12 cellular contexts compared by ENCODE assay signal in the genomic region with DNA sequence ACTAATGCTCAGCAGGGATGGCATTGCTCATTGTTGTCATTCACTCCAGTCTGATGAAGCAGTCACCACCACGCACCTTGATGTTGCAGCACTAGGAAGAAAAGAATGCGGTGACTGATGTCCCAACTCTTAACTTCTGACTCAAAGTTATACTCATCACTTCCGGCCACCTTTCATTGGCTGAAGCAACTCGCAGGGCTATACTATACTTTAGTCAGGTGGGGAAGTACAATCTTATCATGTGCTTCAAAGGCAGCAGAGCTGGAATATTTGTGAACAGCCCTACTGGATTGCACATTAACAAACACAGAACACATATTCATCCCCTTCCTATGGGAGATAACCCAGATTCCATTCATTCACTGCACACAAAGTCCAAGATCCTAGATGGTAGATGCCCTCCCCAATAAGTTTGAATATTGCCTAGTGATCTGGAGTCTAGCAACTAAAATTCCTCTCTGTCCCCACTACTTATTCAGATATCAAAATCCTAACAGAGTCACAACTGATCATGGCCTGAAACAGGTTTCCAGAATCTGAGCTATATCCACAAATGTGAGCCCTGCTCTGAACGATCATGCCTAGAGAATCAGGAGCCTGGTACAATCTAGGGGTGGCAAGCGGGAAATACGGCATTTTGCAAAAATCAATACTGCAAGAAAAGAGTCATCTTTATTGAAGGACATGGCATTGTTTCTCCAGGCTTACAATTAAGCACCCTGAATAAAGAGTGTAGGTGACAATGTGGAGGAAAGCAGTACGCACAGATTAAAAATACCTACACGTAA. TPM values are rescaled to one million over a fixed set of nuclear protein-coding genes. Genes with fewer than 3 reads are reported as not detected.
DNase-seq lines count a peak whose midpoint lies in the region; ATAC-seq, FAIRE-seq and TF ChIP-seq lines count a peak whose summit lies in the region.
"Had no signal": no experiment of that assay in that cellular context is flagged by ENCODE, and none has a peak within 500 bp of the region (broad histone marks: within the 10 kb centered on the region; RNA-seq: fewer than 3 reads in every experiment).

No MANE protein-coding gene starts in this region.

- peak overlapping the region; percentile 69 for H3K27ac Mint-ChIP-seq in astrocyte (ENCODE audit: unreplicated experiment)
- peak overlapping the region; percentile 13 to 53 (median 37) for H3K27ac Mint-ChIP-seq in nephron

- peaks cover under 1% of the 10 kb centered on the region for H4K20me1 ChIP-seq in astrocyte (ENCODE audit: insufficient read depth, low read length)

- H3K9ac ChIP-seq in astrocyte (ENCODE audit: low read length), result no peak overlapping the region
- H3K9ac ChIP-seq: KMS-11 had no signal

- peak overlapping the region; percentile 61 for H3K27ac ChIP-seq in astrocyte (ENCODE audit: low read depth, low read length)
- H3K27ac ChIP-seq: KMS-11, right atrium auricular region had no signal

- intact Hi-C loops in Right ventricle myocardium inferior (cut with DNase I), result no loop called here

- no peaks in the 10 kb centered on the region for H3K27me3 Mint-ChIP-seq in astrocyte (ENCODE audit: low read depth, unreplicated experiment)
- H3K27me3 Mint-ChIP-seq in nephron (ENCODE audit: low read depth), result no peaks in the 10 kb centered on the region

- H3K36me3 Mint-ChIP-seq in astrocyte (ENCODE audit: low read depth, unreplicated experiment) (no peaks in the 10 kb centered on the region), nephron (ENCODE audit: low read depth) (no peaks in the 10 kb centered on the region)

- H2AFZ ChIP-seq in astrocyte (ENCODE audit: low read depth, low read length), result no peak overlapping the region

- no peaks in the 10 kb centered on the region for H3K9me3 ChIP-seq in astrocyte (ENCODE audit: insufficient read depth, low read depth, low read length)
- H3K9me3 ChIP-seq: right atrium auricular region had no signal

- no peak overlapping the region for H3K4me3 ChIP-seq in GM06990 (replicated peaks; ENCODE audit: low read depth, low read length)
- no peak overlapping the region for H3K4me3 ChIP-seq in astrocyte (ENCODE audit: insufficient read depth, low read depth, low read length)
- H3K4me3 ChIP-seq: right atrium auricular region had no signal

- H3K9me3 Mint-ChIP-seq in astrocyte (ENCODE audit: unreplicated experiment), result no peaks in the 10 kb centered on the region
- no peaks in the 10 kb centered on the region for H3K9me3 Mint-ChIP-seq in nephron

- TF ChIP-seq CTCF in GM06990 (IDR thresholded peaks at IDR 0.05; ENCODE audit: insufficient read depth, low read length, poor library complexity, severe bottlenecking), result no peak
- TF ChIP-seq CTCF in astrocyte (IDR thresholded peaks at IDR 0.05; ENCODE audit: insufficient read depth, low read depth, low read length), result no peak
- no peak for TF ChIP-seq CTCF in nephron (IDR thresholded peaks at IDR 0.05; ENCODE audit: unreplicated experiment in 3 of 3)

- H3K27me3 ChIP-seq in GM06990 (replicated peaks; ENCODE audit: control insufficient read depth, insufficient read depth, low read length) (no peaks in the 10 kb centered on the region), astrocyte (ENCODE audit: insufficient read depth, low read length) (no peaks in the 10 kb centered on the region)
- H3K27me3 ChIP-seq: right atrium auricular region had no signal

- H3K4me1 ChIP-seq in astrocyte (ENCODE audit: insufficient read depth, low read length), result peaks cover 31% of the 10 kb centered on the region

- no peak for ATAC-seq in Right ventricle myocardium inferior

- peaks cover 14% of the 10 kb centered on the region for H3K79me2 ChIP-seq in astrocyte (ENCODE audit: insufficient read depth, low read length)

- H3K4me1 Mint-ChIP-seq in astrocyte (ENCODE audit: low read depth, unreplicated experiment) (peaks cover 34% of the 10 kb centered on the region), nephron (peaks cover 61% of the 10 kb centered on the region)

- DNase-seq in GM06990 (ENCODE audit: extremely low read depth, insufficient read length) (peak; percentile 13), HTR-8/SVneo (ENCODE audit: insufficient read length, low spot score) (peak; percentile 37), astrocyte (ENCODE audit: low read depth) (peak; percentile 80), Right ventricle myocardium inferior (ENCODE audit: missing footprints) (no peak), NCI-H128 (lab: John Stamatoyannopoulos, UW; ENCODE audit: unreplicated experiment) (no peak), ureter (ENCODE audit: low spot score) (no peak)
- DNase-seq: DMS 273 treated with DMSO at 0.1 percent for 48 hours; effector CD4-positive, alpha-beta T cell; hypothalamus had no signal

- H3K36me3 ChIP-seq in GM06990 (ENCODE audit: control insufficient read depth, insufficient read depth, low read length) (no peaks in the 10 kb centered on the region), astrocyte (ENCODE audit: insufficient read depth, low read length) (no peaks in the 10 kb centered on the region)
- H3K36me3 ChIP-seq: right atrium auricular region had no signal

- peak overlapping the region; percentile 50 for H3K4me2 ChIP-seq in astrocyte (ENCODE audit: low read length)
- H3K4me2 ChIP-seq: KMS-11 had no signal

- FAIRE-seq in HTR-8/SVneo (lab: Jason Lieb, UNC) (peak; percentile 76), astrocyte (lab: Jason Lieb, UNC) (peak; percentile 73)

- H3K4me3 Mint-ChIP-seq in astrocyte (ENCODE audit: unreplicated experiment) (peak overlapping the region; percentile 27), nephron (peak overlapping the region in 1 of 3 experiments; percentile 15)

RNA-seq across cellular contexts. Expression of a gene that starts 3.4 kb away (rescaled TPM):
- total RNA-seq in astrocyte (192 and 221 TPM in 2 replicates), Right ventricle myocardium inferior (89.5 TPM), ureter (114 TPM)

Comparison
In these comparisons a context has a peak if more than half of its experiments do, and no peak if none do; other contexts are left out.
1. DNase-seq: peak in GM06990 (single experiment), HTR-8/SVneo (single experiment) and astrocyte (single experiment); none in Right ventricle myocardium inferior (single experiment), NCI-H128 (single experiment) and ureter (single experiment).